ENCODE assay signal across 22 cellular contexts in genomic region chr4:143617994-143618679, GRCh38.
DNase-seq lines count a peak whose midpoint lies in the region; ATAC-seq and TF ChIP-seq lines count a peak whose summit lies in the region.
"Had no signal": no experiment of that assay in that cellular context is flagged by ENCODE, and none has a peak within 500 bp of the region (broad histone marks: within the 10 kb centered on the region; RNA-seq: fewer than 3 reads in every experiment).

No MANE protein-coding gene starts in this region.

- H3K27ac Mint-ChIP-seq in naive thymus-derived CD4-positive, alpha-beta T cell, result no peak overlapping the region
- H3K27ac Mint-ChIP-seq: activated naive CD8-positive, alpha-beta T cell; activated T-helper 1 cell treated with anti-CD3 and anti-CD28 coated beads, Interleukin-12 subunit alpha, Interleukin-12 subunit beta, Interleukin-2, Interleukin-4 antibody, amounts not matched to agents 30 ng/mL and 10 ng/mL and 1 ng/mL, durations not matched to agents 14 hours and 24 hours and 36 hours; HFFc6; T-helper 2 cell treated with Interferon-gamma antibody and Interleukin-4, amounts not matched to agents 5 μg/mL and 100 μg/mL, for 36 hours had no signal

- intact Hi-C loops in mammary epithelial cell (cut with micrococcal nuclease), result loop anchor here (10.0 kb wide), 1 partner anchor 87 kb away; the partner anchor contains the start of gene FREM3
- intact Hi-C loops in naive thymus-derived CD4-positive, alpha-beta T cell (cut with micrococcal nuclease), result no loop called here

- peak; percentile 58 for ATAC-seq in HG03378 (IDR thresholded peaks at IDR 0.05; ENCODE audit: unreplicated experiment)
- ATAC-seq in naive thymus-derived CD4-positive, alpha-beta T cell, result no peak
- ATAC-seq in GM19397 (IDR thresholded peaks at IDR 0.05; ENCODE audit: unreplicated experiment), result no peak
- ATAC-seq: HepG2, pancreas had no signal

- H3K4me1 ChIP-seq in mammary epithelial cell (ENCODE audit: insufficient read depth, low read length), result no peaks in the 10 kb centered on the region
- no peaks in the 10 kb centered on the region for H3K4me1 ChIP-seq in naive thymus-derived CD4-positive, alpha-beta T cell (ENCODE audit: control insufficient read depth in 2 of 2, insufficient read depth in 2 of 2, low read length in 2 of 2)
- H3K4me1 ChIP-seq: BE2C, pancreas, Peyer's patch, tibial artery had no signal

- dilution Hi-C loops in mammary epithelial cell (cut with HindIII; ENCODE audit: low sequenced_read_pairs), result no loop called here

- H3K4me2 ChIP-seq in mammary epithelial cell (ENCODE audit: insufficient read depth, low read depth, low read length), result no peak overlapping the region

- no peak overlapping the region for H2AFZ ChIP-seq in mammary epithelial cell (ENCODE audit: low read depth, low read length)

- POLR2A ChIA-PET in naive thymus-derived CD4-positive, alpha-beta T cell (lab: Charles Lee), result no interaction called here

- H4K20me1 ChIP-seq in mammary epithelial cell (ENCODE audit: insufficient read depth, low read length), result peaks cover 1% of the 10 kb centered on the region

- no peak for TF ChIP-seq CTCF in mammary epithelial cell (conservative IDR thresholded peaks at IDR 0.05 in 1 of 2, IDR thresholded peaks at IDR 0.05 in 1 of 2; ENCODE audit: extremely low read depth in 1 of 2, insufficient read depth in 1 of 2, low read depth in 1 of 2, low read length in 2 of 2)

- H3K79me2 ChIP-seq in mammary epithelial cell (ENCODE audit: insufficient read depth, low read length), result no peaks in the 10 kb centered on the region

- no peak overlapping the region for H3K9ac ChIP-seq in mammary epithelial cell (ENCODE audit: insufficient read depth, low read length)

- no peaks in the 10 kb centered on the region for H3K36me3 ChIP-seq in mammary epithelial cell (ENCODE audit: insufficient read depth, low read length)
- H3K36me3 ChIP-seq in naive thymus-derived CD4-positive, alpha-beta T cell (ENCODE audit: control insufficient read depth in 2 of 3, insufficient read depth in 3 of 3, low read length in 3 of 3), result no peaks in the 10 kb centered on the region
- H3K36me3 ChIP-seq: BE2C, pancreas, Peyer's patch, tibial artery had no signal

- in situ Hi-C loops in mammary epithelial cell (cut with MboI; ENCODE audit: low sequenced_read_pairs in 2 of 2), result no loop called here

- peaks cover 0 to 20% (median 0%) of the 10 kb centered on the region in 5 donors for H3K36me3 Mint-ChIP-seq in naive thymus-derived CD4-positive, alpha-beta T cell
- H3K36me3 Mint-ChIP-seq: brain had no signal

- CTCF ChIA-PET in mammary epithelial cell (lab: Charles Lee; ENCODE audit: low non-redundant PET), result no interaction called here
- CTCF ChIA-PET in naive thymus-derived CD4-positive, alpha-beta T cell (lab: Charles Lee), result no interaction called here

- peaks cover 0 to 5% (median 0%) of the 10 kb centered on the region in 7 donors for H3K4me1 Mint-ChIP-seq in naive thymus-derived CD4-positive, alpha-beta T cell
- H3K4me1 Mint-ChIP-seq: brain had no signal

- no peak overlapping the region for H3K4me3 Mint-ChIP-seq in naive thymus-derived CD4-positive, alpha-beta T cell
- H3K4me3 Mint-ChIP-seq: activated naive CD8-positive, alpha-beta T cell; activated T-helper 1 cell treated with anti-CD3 and anti-CD28 coated beads, Interleukin-12 subunit alpha, Interleukin-12 subunit beta, Interleukin-2, Interleukin-4 antibody, amounts not matched to agents 30 ng/mL and 10 ng/mL and 1 ng/mL, durations not matched to agents 14 hours and 24 hours and 36 hours; brain; HFFc6; T-helper 2 cell treated with Interferon-gamma antibody and Interleukin-4, amounts not matched to agents 5 μg/mL and 100 μg/mL, for 36 hours had no signal

- BruUV-seq in mammary epithelial cell (replicated peaks; lab: Mats Ljungman, UMichigan), result no TSS peak

- peaks cover 0 to 5% (median 0%) of the 10 kb centered on the region in 11 donors for H3K9me3 Mint-ChIP-seq in naive thymus-derived CD4-positive, alpha-beta T cell
- H3K9me3 Mint-ChIP-seq: brain; HFFc6; T-helper 2 cell treated with Interferon-gamma antibody and Interleukin-4, amounts not matched to agents 5 μg/mL and 100 μg/mL, for 36 hours had no signal

- WGBS in mammary epithelial cell (ENCODE audit: low coverage, missing lambda C conversion rate), result 65% methylated on average over 6 of the region's 6 CpGs

- DNase-seq in NOMO-1 treated with DMSO at 0.1 percent for 48 hours (lab: John Stamatoyannopoulos, UW; ENCODE audit: unreplicated experiment) (peak; percentile 16), NOMO-1 treated with dmso at 0.1 percent for 144 hours (lab: John Stamatoyannopoulos, UW; ENCODE audit: unreplicated experiment) (no peak), mammary epithelial cell (peak; percentile 6), activated T-cell treated with anti-CD3 and anti-CD28 coated beads for 4 hours (no peak)
- DNase-seq in naive thymus-derived CD4-positive, alpha-beta T cell, result no peak
- DNase-seq in stimulated activated CD4-positive, alpha-beta T cell treated with anti-CD3 and anti-CD28 coated beads, Interleukin-12 subunit alpha, Interleukin-12 subunit beta, amount 100 ng/mL, for 4 hours, result no peak
- DNase-seq: activated CD4-positive, CD25-positive, alpha-beta regulatory T cell; BE2C; HFFc6; NCI-H1436; pancreas; Peyer's patch; stimulated activated naive CD4-positive, alpha-beta T cell; tibial artery had no signal

- no peak overlapping the region for H3K27ac ChIP-seq in mammary epithelial cell (ENCODE audit: insufficient read depth, low read depth, low read length)
- no peak overlapping the region for H3K27ac ChIP-seq in naive thymus-derived CD4-positive, alpha-beta T cell (ENCODE audit: low read depth, low read length)
- H3K27ac ChIP-seq: 22Rv1, pancreas, Peyer's patch, tibial artery had no signal

- peaks cover 30% of the 10 kb centered on the region for H3K27me3 ChIP-seq in mammary epithelial cell (ENCODE audit: insufficient read depth, low read length)
- H3K27me3 ChIP-seq in naive thymus-derived CD4-positive, alpha-beta T cell (ENCODE audit: control insufficient read depth in 2 of 2, insufficient read depth in 2 of 2, low read length in 2 of 2), result no peaks in the 10 kb centered on the region
- H3K27me3 ChIP-seq: BE2C, pancreas, Peyer's patch, tibial artery had no signal

- peaks cover 0 to 14% (median 0%) of the 10 kb centered on the region in 5 donors for H3K27me3 Mint-ChIP-seq in naive thymus-derived CD4-positive, alpha-beta T cell
- H3K27me3 Mint-ChIP-seq: activated naive CD8-positive, alpha-beta T cell; brain had no signal

- H3K9me3 ChIP-seq in mammary epithelial cell (replicated peaks; ENCODE audit: insufficient read depth, low read length), result no peaks in the 10 kb centered on the region
- H3K9me3 ChIP-seq in naive thymus-derived CD4-positive, alpha-beta T cell (ENCODE audit: control insufficient read depth in 2 of 3, low read length in 3 of 3), result no peaks in the 10 kb centered on the region
- H3K9me3 ChIP-seq: BE2C, pancreas, Peyer's patch, tibial artery had no signal

- H3K4me3 ChIP-seq in mammary epithelial cell (replicated peaks in 1 of 3; ENCODE audit: insufficient read depth in 1 of 3, low read depth in 2 of 3, low read length in 3 of 3), result no peak overlapping the region
- H3K4me3 ChIP-seq in naive thymus-derived CD4-positive, alpha-beta T cell (ENCODE audit: low read length), result no peak overlapping the region
- H3K4me3 ChIP-seq: pancreas, Peyer's patch, tibial artery had no signal

Comparison
In these comparisons a context has a peak if more than half of its experiments do, and no peak if none do; other contexts are left out.
1. DNase-seq: peak in NOMO-1 treated with DMSO at 0.1 percent for 48 hours (single experiment) and mammary epithelial cell (single experiment); none in NOMO-1 treated with dmso at 0.1 percent for 144 hours (single experiment), naive thymus-derived CD4-positive, alpha-beta T cell (0 of 9), activated T-cell treated with anti-CD3 and anti-CD28 coated beads for 4 hours (single experiment) and stimulated activated CD4-positive, alpha-beta T cell treated with anti-CD3 and anti-CD28 coated beads, Interleukin-12 subunit alpha, Interleukin-12 subunit beta, amount 100 ng/mL, for 4 hours (single experiment).